1 cellular context compared by ENCODE assay signal in genomic region chr7:29248713-29249382, GRCh38.
TF ChIP-seq lines count a peak whose summit lies in the region.

No MANE protein-coding gene starts in this region.

TF ChIP-seq in HepG2, 621 proteins besides CTCF, POLR2A, EP300 and RAD21 (continued from another document and continues in another):
- TF ChIP-seq ZNF777 (CRISPR knock-in tag; IDR thresholded peaks at IDR 0.05): 0 out of 2 replicates have a peak, but pooled peaks have one; percentile 34
- no peak for TF ChIP-seq NR1H2 (CRISPR knock-in tag; IDR thresholded peaks at IDR 0.05; ENCODE audit: borderline replicate concordance, low read depth)
- TF ChIP-seq SRY (CRISPR knock-in tag; IDR thresholded peaks at IDR 0.05): 0 out of 2 replicates have a peak, but pooled peaks have one; percentile 25
- no peak for TF ChIP-seq DNMT3B (CRISPR knock-in tag; conservative IDR thresholded peaks at IDR 0.05)
- TF ChIP-seq RBM39 (IDR thresholded peaks at IDR 0.05; ENCODE audit: low read depth, low read length, poor library complexity, severe bottlenecking): no peak
- TF ChIP-seq ZBTB44 (CRISPR knock-in tag; IDR thresholded peaks at IDR 0.05): no peak
- peak; percentile 30; the same call in 1 of the 2 replicates for TF ChIP-seq KDM5B (CRISPR knock-in tag; IDR thresholded peaks at IDR 0.05; ENCODE audit: borderline replicate concordance)
- TF ChIP-seq NFATC3 (CRISPR knock-in tag; IDR thresholded peaks at IDR 0.05): no peak
- no peak for TF ChIP-seq MYPOP (CRISPR knock-in tag; IDR thresholded peaks at IDR 0.05)
- peak; percentile 68 for TF ChIP-seq NR2C2 (CRISPR knock-in tag; IDR thresholded peaks at IDR 0.05; ENCODE audit: borderline replicate concordance)
- peak; percentile 86; the same call in 1 of the 2 replicates for TF ChIP-seq HOXA3 (CRISPR knock-in tag; IDR thresholded peaks at IDR 0.05)
- TF ChIP-seq SNRNP70 (IDR thresholded peaks at IDR 0.05; ENCODE audit: low read depth, low read length): no peak
- TF ChIP-seq EED (CRISPR knock-in tag; IDR thresholded peaks at IDR 0.05): no peak
- TF ChIP-seq, protein P1, sequence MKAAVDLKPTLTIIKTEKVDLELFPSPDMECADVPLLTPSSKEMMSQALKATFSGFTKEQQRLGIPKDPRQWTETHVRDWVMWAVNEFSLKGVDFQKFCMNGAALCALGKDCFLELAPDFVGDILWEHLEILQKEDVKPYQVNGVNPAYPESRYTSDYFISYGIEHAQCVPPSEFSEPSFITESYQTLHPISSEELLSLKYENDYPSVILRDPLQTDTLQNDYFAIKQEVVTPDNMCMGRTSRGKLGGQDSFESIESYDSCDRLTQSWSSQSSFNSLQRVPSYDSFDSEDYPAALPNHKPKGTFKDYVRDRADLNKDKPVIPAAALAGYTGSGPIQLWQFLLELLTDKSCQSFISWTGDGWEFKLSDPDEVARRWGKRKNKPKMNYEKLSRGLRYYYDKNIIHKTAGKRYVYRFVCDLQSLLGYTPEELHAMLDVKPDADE (CRISPR knock-in tag; IDR thresholded peaks at IDR 0.05): no peak
- peak; percentile 67 for TF ChIP-seq KDM6A (CRISPR knock-in tag; IDR thresholded peaks at IDR 0.05; ENCODE audit: low read depth)
- TF ChIP-seq ZNF543 (CRISPR knock-in tag; IDR thresholded peaks at IDR 0.05): no peak
- TF ChIP-seq ZFP41 (CRISPR knock-in tag; IDR thresholded peaks at IDR 0.05; ENCODE audit: borderline replicate concordance): no peak
- 0 out of 2 replicates have a peak, but pooled peaks have one; percentile 21 for TF ChIP-seq NFKBIZ (CRISPR knock-in tag; IDR thresholded peaks at IDR 0.05)
- TF ChIP-seq MAFK (conservative IDR thresholded peaks at IDR 0.05 in 1 of 2, IDR thresholded peaks at IDR 0.05 in 1 of 2; ENCODE audit: low read length in 2 of 2): no peak
- peak; percentile 90; the same call in 1 of the 2 replicates for TF ChIP-seq ZNF280D (CRISPR knock-in tag; IDR thresholded peaks at IDR 0.05)
- TF ChIP-seq, protein P2, sequence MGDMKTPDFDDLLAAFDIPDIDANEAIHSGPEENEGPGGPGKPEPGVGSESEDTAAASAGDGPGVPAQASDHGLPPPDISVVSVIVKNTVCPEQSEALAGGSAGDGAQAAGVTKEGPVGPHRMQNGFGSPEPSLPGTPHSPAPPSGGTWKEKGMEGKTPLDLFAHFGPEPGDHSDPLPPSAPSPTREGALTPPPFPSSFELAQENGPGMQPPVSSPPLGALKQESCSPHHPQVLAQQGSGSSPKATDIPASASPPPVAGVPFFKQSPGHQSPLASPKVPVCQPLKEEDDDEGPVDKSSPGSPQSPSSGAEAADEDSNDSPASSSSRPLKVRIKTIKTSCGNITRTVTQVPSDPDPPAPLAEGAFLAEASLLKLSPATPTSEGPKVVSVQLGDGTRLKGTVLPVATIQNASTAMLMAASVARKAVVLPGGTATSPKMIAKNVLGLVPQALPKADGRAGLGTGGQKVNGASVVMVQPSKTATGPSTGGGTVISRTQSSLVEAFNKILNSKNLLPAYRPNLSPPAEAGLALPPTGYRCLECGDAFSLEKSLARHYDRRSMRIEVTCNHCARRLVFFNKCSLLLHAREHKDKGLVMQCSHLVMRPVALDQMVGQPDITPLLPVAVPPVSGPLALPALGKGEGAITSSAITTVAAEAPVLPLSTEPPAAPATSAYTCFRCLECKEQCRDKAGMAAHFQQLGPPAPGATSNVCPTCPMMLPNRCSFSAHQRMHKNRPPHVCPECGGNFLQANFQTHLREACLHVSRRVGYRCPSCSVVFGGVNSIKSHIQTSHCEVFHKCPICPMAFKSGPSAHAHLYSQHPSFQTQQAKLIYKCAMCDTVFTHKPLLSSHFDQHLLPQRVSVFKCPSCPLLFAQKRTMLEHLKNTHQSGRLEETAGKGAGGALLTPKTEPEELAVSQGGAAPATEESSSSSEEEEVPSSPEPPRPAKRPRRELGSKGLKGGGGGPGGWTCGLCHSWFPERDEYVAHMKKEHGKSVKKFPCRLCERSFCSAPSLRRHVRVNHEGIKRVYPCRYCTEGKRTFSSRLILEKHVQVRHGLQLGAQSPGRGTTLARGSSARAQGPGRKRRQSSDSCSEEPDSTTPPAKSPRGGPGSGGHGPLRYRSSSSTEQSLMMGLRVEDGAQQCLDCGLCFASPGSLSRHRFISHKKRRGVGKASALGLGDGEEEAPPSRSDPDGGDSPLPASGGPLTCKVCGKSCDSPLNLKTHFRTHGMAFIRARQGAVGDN (CRISPR knock-in tag; IDR thresholded peaks at IDR 0.05): peak; percentile 97
- no peak for TF ChIP-seq CAMTA2 (CRISPR knock-in tag; IDR thresholded peaks at IDR 0.05; ENCODE audit: borderline replicate concordance)
- no peak for TF ChIP-seq ZNF251 (CRISPR knock-in tag; IDR thresholded peaks at IDR 0.05)
- TF ChIP-seq YEATS4 (CRISPR knock-in tag; IDR thresholded peaks at IDR 0.05; ENCODE audit: borderline replicate concordance): peak; percentile 87
- TF ChIP-seq, protein P3, sequence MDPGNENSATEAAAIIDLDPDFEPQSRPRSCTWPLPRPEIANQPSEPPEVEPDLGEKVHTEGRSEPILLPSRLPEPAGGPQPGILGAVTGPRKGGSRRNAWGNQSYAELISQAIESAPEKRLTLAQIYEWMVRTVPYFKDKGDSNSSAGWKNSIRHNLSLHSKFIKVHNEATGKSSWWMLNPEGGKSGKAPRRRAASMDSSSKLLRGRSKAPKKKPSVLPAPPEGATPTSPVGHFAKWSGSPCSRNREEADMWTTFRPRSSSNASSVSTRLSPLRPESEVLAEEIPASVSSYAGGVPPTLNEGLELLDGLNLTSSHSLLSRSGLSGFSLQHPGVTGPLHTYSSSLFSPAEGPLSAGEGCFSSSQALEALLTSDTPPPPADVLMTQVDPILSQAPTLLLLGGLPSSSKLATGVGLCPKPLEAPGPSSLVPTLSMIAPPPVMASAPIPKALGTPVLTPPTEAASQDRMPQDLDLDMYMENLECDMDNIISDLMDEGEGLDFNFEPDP (CRISPR knock-in tag; conservative IDR thresholded peaks at IDR 0.05): no peak
- TF ChIP-seq CEBPZ (IDR thresholded peaks at IDR 0.05; ENCODE audit: low read length): no peak
- no peak for TF ChIP-seq SMAD9 (CRISPR knock-in tag; IDR thresholded peaks at IDR 0.05)
- TF ChIP-seq ZBTB39 (CRISPR knock-in tag; IDR thresholded peaks at IDR 0.05): peak; percentile 92; the same call in 1 of the 2 replicates
- TF ChIP-seq ZFP36L2 (CRISPR knock-in tag; IDR thresholded peaks at IDR 0.05): no peak
- no peak for TF ChIP-seq ZMAT5 (CRISPR knock-in tag; IDR thresholded peaks at IDR 0.05; ENCODE audit: borderline replicate concordance, low read depth)
- TF ChIP-seq ZC3H13 (CRISPR knock-in tag; IDR thresholded peaks at IDR 0.05): no peak
- TF ChIP-seq SNAPC2 (CRISPR knock-in tag; IDR thresholded peaks at IDR 0.05): no peak
- TF ChIP-seq UBTF (CRISPR knock-in tag; IDR thresholded peaks at IDR 0.05): no peak; the same call in none of the 2 replicates
- TF ChIP-seq ZNF775 (CRISPR knock-in tag; IDR thresholded peaks at IDR 0.05; ENCODE audit: borderline replicate concordance): no peak
- peak; percentile 95 for TF ChIP-seq HDAC1 (CRISPR knock-in tag; IDR thresholded peaks at IDR 0.05)
- 0 out of 2 replicates have a peak, but pooled peaks have one; percentile 26 for TF ChIP-seq MED13 (CRISPR knock-in tag; IDR thresholded peaks at IDR 0.05)
- TF ChIP-seq ZNF678 (CRISPR knock-in tag; IDR thresholded peaks at IDR 0.05): no peak
- TF ChIP-seq FOXC1 (CRISPR knock-in tag; IDR thresholded peaks at IDR 0.05; ENCODE audit: borderline replicate concordance): peak; percentile 56; the same call in 1 of the 2 replicates
